Comparison of ENCODE assay signal across 16 cellular contexts in genomic region chr14:22845821-22846625, GRCh38. TPM values are rescaled to one million over a fixed set of nuclear protein-coding genes. Genes with fewer than 3 reads are reported as not detected.
A peak's percentile ranks its signal among the peaks of the same experiment; 100 is the strongest.
DNase-seq lines count a peak whose midpoint lies in the region; ATAC-seq, FAIRE-seq and TF ChIP-seq lines count a peak whose summit lies in the region.
"Had no signal": no experiment of that assay in that cellular context is flagged by ENCODE, and none has a peak within 500 bp of the region (broad histone marks: within the 10 kb centered on the region; RNA-seq: fewer than 3 reads in every experiment).

No MANE protein-coding gene starts in this region.

- H3K4me1 ChIP-seq in astrocyte (ENCODE audit: insufficient read depth, low read length) (peaks cover 53% of the 10 kb centered on the region), keratinocyte (ENCODE audit: control insufficient read depth, extremely low read depth, insufficient read depth, low read length) (peaks cover 54% of the 10 kb centered on the region), rectal smooth muscle tissue (ENCODE audit: control insufficient read depth, insufficient read depth, low read length) (peaks cover 50% of the 10 kb centered on the region), urinary bladder (ENCODE audit: insufficient read depth) (no peaks in the 10 kb centered on the region)

- no peaks in the 10 kb centered on the region for H3K9me3 ChIP-seq in astrocyte (ENCODE audit: insufficient read depth, low read depth, low read length)
- H3K9me3 ChIP-seq in keratinocyte (ENCODE audit: control insufficient read depth, low read depth, low read length), result no peaks in the 10 kb centered on the region
- H3K9me3 ChIP-seq: SJSA1 had no signal

- 79% methylated on average over 26 of the region's 26 CpGs for WGBS in urinary bladder

- H2AFZ ChIP-seq in astrocyte (ENCODE audit: low read depth, low read length) (no peak overlapping the region), keratinocyte (ENCODE audit: control insufficient read depth, low read length) (no peak overlapping the region)

- peak overlapping the region; percentile 33 for H3K4me2 ChIP-seq in astrocyte (ENCODE audit: low read length)
- H3K4me2 ChIP-seq in keratinocyte (ENCODE audit: control insufficient read depth, extremely low read depth, insufficient read depth, low read depth, low read length), result no peak overlapping the region

- H3K4me3 Mint-ChIP-seq in astrocyte (ENCODE audit: unreplicated experiment), result no peak overlapping the region
- H3K4me3 Mint-ChIP-seq: activated CD8-positive, alpha-beta T cell treated with anti-CD3 and anti-CD28 coated beads for 36 hours; CD4-positive, alpha-beta T cell had no signal

- H3K36me3 ChIP-seq in astrocyte (ENCODE audit: insufficient read depth, low read length), result peaks cover 50% of the 10 kb centered on the region
- peaks cover 45 to 59% of the 10 kb centered on the region in 2 experiments for H3K36me3 ChIP-seq in keratinocyte (ENCODE audit: control insufficient read depth in 2 of 2, extremely low read depth in 1 of 2, insufficient read depth in 2 of 2, low read length in 2 of 2)
- H3K36me3 ChIP-seq in rectal smooth muscle tissue (ENCODE audit: control insufficient read depth, insufficient read depth, low read length), result peaks cover 47% of the 10 kb centered on the region
- peaks cover 11% of the 10 kb centered on the region for H3K36me3 ChIP-seq in urinary bladder (ENCODE audit: insufficient read depth)

- H3K9ac ChIP-seq in astrocyte (ENCODE audit: low read length) (peak overlapping the region; percentile 74), keratinocyte (ENCODE audit: control insufficient read depth, extremely low read depth, insufficient read depth, low read length) (peak overlapping the region; percentile 28), rectal smooth muscle tissue (ENCODE audit: low read length) (no peak overlapping the region)

- TF ChIP-seq CTCF in astrocyte (IDR thresholded peaks at IDR 0.05; ENCODE audit: insufficient read depth, low read depth, low read length) (no peak), keratinocyte (optimal IDR thresholded peaks at IDR 0.05 in 1 of 3, IDR thresholded peaks at IDR 0.05 in 1 of 3, conservative IDR thresholded peaks at IDR 0.05 in 1 of 3; ENCODE audit: extremely low read depth in 1 of 3, insufficient read depth in 2 of 3, low read length in 3 of 3) (no peak), omental fat pad (IDR thresholded peaks at IDR 0.05) (no peak)

- no peaks in the 10 kb centered on the region for H3K27me3 Mint-ChIP-seq in astrocyte (ENCODE audit: low read depth, unreplicated experiment)

- peak overlapping the region; percentile 12 for H3K27ac Mint-ChIP-seq in astrocyte (ENCODE audit: unreplicated experiment)
- H3K27ac Mint-ChIP-seq: activated CD8-positive, alpha-beta T cell treated with anti-CD3 and anti-CD28 coated beads for 36 hours; CD4-positive, alpha-beta T cell had no signal

- H3K9me1 ChIP-seq in keratinocyte (ENCODE audit: control insufficient read depth, extremely low read depth, insufficient read depth, low read length), result peaks cover 3% of the 10 kb centered on the region

- no peak for DNase-seq in astrocyte (ENCODE audit: low read depth)
- no peak for DNase-seq in keratinocyte (ENCODE audit: low read depth, low spot score)
- DNase-seq in omental fat pad (ENCODE audit: low spot score), result no peak
- DNase-seq in 8988T, result no peak
- DNase-seq: activated CD8-positive, alpha-beta T cell treated with anti-CD3 and anti-CD28 coated beads for 36 hours; activated effector memory CD4-positive, alpha-beta T cell treated with Interleukin-2 at 50 U/mL for 16 hours; brain microvascular endothelial cell; CD4-positive, alpha-beta T cell; effector memory CD4-positive, alpha-beta T cell; head of caudate nucleus; MV-4-11; NCI-H2171 treated with DMSO at 0.1 percent for 48 hours had no signal

- peaks cover 19% of the 10 kb centered on the region for H3K36me3 Mint-ChIP-seq in astrocyte (ENCODE audit: low read depth, unreplicated experiment)

- H3K4me3 ChIP-seq in astrocyte (ENCODE audit: insufficient read depth, low read depth, low read length) (no peak overlapping the region), keratinocyte (ENCODE audit: control insufficient read depth in 2 of 3, extremely low read depth in 1 of 3, insufficient read depth in 2 of 3, low read depth in 1 of 3, low read length in 3 of 3) (no peak overlapping the region), rectal smooth muscle tissue (ENCODE audit: low read length) (no peak overlapping the region), urinary bladder (ENCODE audit: low read depth, low read length) (no peak overlapping the region)
- H3K4me3 ChIP-seq: SJSA1 had no signal

- dilution Hi-C loops in keratinocyte (cut with MboI; ENCODE audit: extremely low pct_ligation_motif_present, low sequenced_read_pairs), result no loop called here

- H3K27me3 ChIP-seq in astrocyte (ENCODE audit: insufficient read depth, low read length) (no peaks in the 10 kb centered on the region), keratinocyte (ENCODE audit: control insufficient read depth, extremely low read depth, insufficient read depth, low read length) (no peaks in the 10 kb centered on the region), rectal smooth muscle tissue (ENCODE audit: control insufficient read depth, insufficient read depth, low read length) (no peaks in the 10 kb centered on the region)
- H3K27me3 ChIP-seq: brain microvascular endothelial cell, SJSA1 had no signal

- H3K9me3 Mint-ChIP-seq in astrocyte (ENCODE audit: unreplicated experiment), result peaks cover 4% of the 10 kb centered on the region
- H3K9me3 Mint-ChIP-seq: activated CD8-positive, alpha-beta T cell treated with anti-CD3 and anti-CD28 coated beads for 36 hours; CD4-positive, alpha-beta T cell had no signal

- peak overlapping the region; percentile 74 for H3K27ac ChIP-seq in astrocyte (ENCODE audit: low read depth, low read length)
- peak overlapping the region; percentile 47 for H3K27ac ChIP-seq in keratinocyte (ENCODE audit: control insufficient read depth, insufficient read depth, low read length)
- H3K27ac ChIP-seq in rectal smooth muscle tissue (ENCODE audit: low read depth, low read length), result peak overlapping the region; percentile 71
- peak overlapping the region; percentile 76 for H3K27ac ChIP-seq in urinary bladder (ENCODE audit: low read depth)
- H3K27ac ChIP-seq: SJSA1 had no signal

- peaks cover 22% of the 10 kb centered on the region for H3K4me1 Mint-ChIP-seq in astrocyte (ENCODE audit: low read depth, unreplicated experiment)

- ATAC-seq in HG03378 (IDR thresholded peaks at IDR 0.05; ENCODE audit: unreplicated experiment), result no peak
- ATAC-seq in omental fat pad (ENCODE audit: low FRiP score), result no peak
- ATAC-seq: activated CD8-positive, alpha-beta T cell treated with anti-CD3 and anti-CD28 coated beads for 36 hours had no signal

- no peak for FAIRE-seq in astrocyte (lab: Jason Lieb, UNC)
- FAIRE-seq in keratinocyte (lab: Jason Lieb, UNC), result no peak

- peaks cover 50% of the 10 kb centered on the region for H3K79me2 ChIP-seq in astrocyte (ENCODE audit: insufficient read depth, low read length)
- peaks cover 38% of the 10 kb centered on the region for H3K79me2 ChIP-seq in keratinocyte (ENCODE audit: control insufficient read depth, insufficient read depth, low read length)

- H4K20me1 ChIP-seq in astrocyte (ENCODE audit: insufficient read depth, low read length) (peaks cover 52% of the 10 kb centered on the region), keratinocyte (ENCODE audit: control insufficient read depth, extremely low read depth, insufficient read depth, low read length) (no peaks in the 10 kb centered on the region)

RNA-seq across cellular contexts. Expression of gene MMP14, which starts 9.6 kb away (rescaled TPM):
- total RNA-seq in astrocyte, result 911 and 1,063 TPM in 2 replicates
- polyA plus RNA-seq in keratinocyte, result 185 to 355 TPM (median 246 TPM) in 3 replicates
- 38.1 TPM for polyA plus RNA-seq in keratinocyte (2011; ENCODE audit: low read depth)
- 52.3 and 79.2 TPM in 2 replicates for polyA plus RNA-seq in keratinocyte (2011; cell fraction: cytosol; rRNA removed)
- 794 and 868 TPM in 2 replicates for polyA plus RNA-seq in keratinocyte (2011; cell fraction: nucleus; rRNA removed)
- 99.7 and 290 TPM in 2 replicates for polyA plus RNA-seq in keratinocyte (2012; ENCODE audit: low replicate concordance)
- 235 to 587 TPM (median 267 TPM) in 3 replicates for polyA minus RNA-seq in keratinocyte
- 209 TPM for polyA minus RNA-seq in keratinocyte (2011; cell fraction: cytosol; rRNA and poly(A)+ RNA removed)
- 532 and 668 TPM in 2 replicates for polyA minus RNA-seq in keratinocyte (2011; cell fraction: nucleus; rRNA and poly(A)+ RNA removed)
- 120 TPM for total RNA-seq in urinary bladder
- polyA plus RNA-seq in urinary bladder, result 189 TPM
- 100 to 1,000 TPM; 108 to 208 (median 166) TPM for total RNA-seq in omental fat pad

RNA-seq across cellular contexts. Expression of gene MRPL52, which starts 16.3 kb away (rescaled TPM):
- total RNA-seq in astrocyte (169 and 182 TPM in 2 replicates), urinary bladder (21.5 TPM), omental fat pad (10 to 100 TPM; 15.9 to 55.1 (median 37.7) TPM)
- polyA plus RNA-seq in keratinocyte (56.0 to 104 TPM (median 82.0 TPM) in 3 replicates), urinary bladder (77.0 TPM)
- 181 TPM for polyA plus RNA-seq in keratinocyte (2011; ENCODE audit: low read depth)
- polyA plus RNA-seq in keratinocyte (2011; cell fraction: cytosol; rRNA removed), result 28.8 and 37.2 TPM in 2 replicates
- polyA plus RNA-seq in keratinocyte (2011; cell fraction: nucleus; rRNA removed), result 24.4 and 31.9 TPM in 2 replicates
- 93.4 and 197 TPM in 2 replicates for polyA plus RNA-seq in keratinocyte (2012; ENCODE audit: low replicate concordance)
- polyA minus RNA-seq in keratinocyte, result 8.2 to 15.9 TPM (median 12.9 TPM) in 3 replicates
- polyA minus RNA-seq in keratinocyte (2011; cell fraction: cytosol; rRNA and poly(A)+ RNA removed), result 78.5 TPM
- 5.8 and 9.2 TPM in 2 replicates for polyA minus RNA-seq in keratinocyte (2011; cell fraction: nucleus; rRNA and poly(A)+ RNA removed)

RNA-seq across cellular contexts. Expression of gene LRP10, which starts 25.5 kb away (rescaled TPM):
- total RNA-seq in astrocyte, result 142 and 157 TPM in 2 replicates
- polyA plus RNA-seq in keratinocyte, result 36.7 to 79.4 TPM (median 62.5 TPM) in 3 replicates
- 43.9 TPM for polyA plus RNA-seq in keratinocyte (2011; ENCODE audit: low read depth)
- polyA plus RNA-seq in keratinocyte (2011; cell fraction: cytosol; rRNA removed), result 44.1 and 73.2 TPM in 2 replicates
- 131 and 159 TPM in 2 replicates for polyA plus RNA-seq in keratinocyte (2011; cell fraction: nucleus; rRNA removed)
- polyA plus RNA-seq in keratinocyte (2012; ENCODE audit: low replicate concordance), result 95.0 and 106 TPM in 2 replicates
- polyA minus RNA-seq in keratinocyte, result 110 to 463 TPM (median 142 TPM) in 3 replicates
- 143 TPM for polyA minus RNA-seq in keratinocyte (2011; cell fraction: cytosol; rRNA and poly(A)+ RNA removed)
- 194 and 209 TPM in 2 replicates for polyA minus RNA-seq in keratinocyte (2011; cell fraction: nucleus; rRNA and poly(A)+ RNA removed)
- 22.1 TPM for total RNA-seq in urinary bladder
- polyA plus RNA-seq in urinary bladder, result 195 TPM
- total RNA-seq in omental fat pad, result 100 to 1,000 TPM in 2 of 4 donors, 10 to 100 TPM in 2; 73.5 to 125 (median 96.6) TPM

RNA-seq across cellular contexts. Expression of gene SLC7A7, which starts 30.8 kb away (rescaled TPM):
- total RNA-seq in astrocyte (13.3 and 14.3 TPM in 2 replicates), urinary bladder (9.3 TPM), omental fat pad (10 to 100 TPM; 52.0 to 72.3 (median 64.0) TPM)
- polyA plus RNA-seq in keratinocyte (0.20 to 0.65 TPM (median 0.33 TPM) in 3 replicates), urinary bladder (12.8 TPM)
- polyA plus RNA-seq in keratinocyte (2011; ENCODE audit: low read depth), result not detected
- 0.13 and 0.22 TPM in 2 replicates for polyA plus RNA-seq in keratinocyte (2011; cell fraction: cytosol; rRNA removed)
- polyA plus RNA-seq in keratinocyte (2011; cell fraction: nucleus; rRNA removed), result 0.73 and 0.95 TPM in 2 replicates
- polyA plus RNA-seq in keratinocyte (2012; ENCODE audit: low replicate concordance), result 0.30 and 0.34 TPM in 2 replicates
- 0.29 to 0.36 TPM in 2 of 3 replicates, not detected in the other for polyA minus RNA-seq in keratinocyte
- not detected for polyA minus RNA-seq in keratinocyte (2011; cell fraction: cytosol; rRNA and poly(A)+ RNA removed)
- polyA minus RNA-seq in keratinocyte (2011; cell fraction: nucleus; rRNA and poly(A)+ RNA removed), result 0.32 TPM in 1 of 2 replicates, not detected in the other

RNA-seq across cellular contexts. Expression of gene REM2, which starts 37.0 kb away (rescaled TPM):
- 0.48 and 0.79 TPM in 2 replicates for total RNA-seq in astrocyte
- 0.04 to 0.06 TPM (median 0.05 TPM) in 3 replicates for polyA plus RNA-seq in keratinocyte
- polyA plus RNA-seq in keratinocyte (2011; ENCODE audit: low read depth), result not detected
- polyA plus RNA-seq in keratinocyte (2011; cell fraction: cytosol; rRNA removed), result 0.06 TPM in 1 of 2 replicates, not detected in the other
- polyA plus RNA-seq in keratinocyte (2011; cell fraction: nucleus; rRNA removed), result 0.20 and 0.25 TPM in 2 replicates
- 0.87 TPM in 1 of 2 replicates, not detected in the other for polyA plus RNA-seq in keratinocyte (2012; ENCODE audit: low replicate concordance)
- not detected in 3 replicates for polyA minus RNA-seq in keratinocyte
- not detected for polyA minus RNA-seq in keratinocyte (2011; cell fraction: cytosol; rRNA and poly(A)+ RNA removed)
- polyA minus RNA-seq in keratinocyte (2011; cell fraction: nucleus; rRNA and poly(A)+ RNA removed), result 0.32 TPM in 1 of 2 replicates, not detected in the other
- total RNA-seq in urinary bladder, result 0.16 TPM
- 0.38 TPM for polyA plus RNA-seq in urinary bladder
- 1 to 10 TPM in 2 of 4 donors, under 1 TPM in 2; 0.24 to 3.3 (median 1.0) TPM for total RNA-seq in omental fat pad
